Comparison of ENCODE assay signal across 1 cellular context in the genomic region with DNA sequence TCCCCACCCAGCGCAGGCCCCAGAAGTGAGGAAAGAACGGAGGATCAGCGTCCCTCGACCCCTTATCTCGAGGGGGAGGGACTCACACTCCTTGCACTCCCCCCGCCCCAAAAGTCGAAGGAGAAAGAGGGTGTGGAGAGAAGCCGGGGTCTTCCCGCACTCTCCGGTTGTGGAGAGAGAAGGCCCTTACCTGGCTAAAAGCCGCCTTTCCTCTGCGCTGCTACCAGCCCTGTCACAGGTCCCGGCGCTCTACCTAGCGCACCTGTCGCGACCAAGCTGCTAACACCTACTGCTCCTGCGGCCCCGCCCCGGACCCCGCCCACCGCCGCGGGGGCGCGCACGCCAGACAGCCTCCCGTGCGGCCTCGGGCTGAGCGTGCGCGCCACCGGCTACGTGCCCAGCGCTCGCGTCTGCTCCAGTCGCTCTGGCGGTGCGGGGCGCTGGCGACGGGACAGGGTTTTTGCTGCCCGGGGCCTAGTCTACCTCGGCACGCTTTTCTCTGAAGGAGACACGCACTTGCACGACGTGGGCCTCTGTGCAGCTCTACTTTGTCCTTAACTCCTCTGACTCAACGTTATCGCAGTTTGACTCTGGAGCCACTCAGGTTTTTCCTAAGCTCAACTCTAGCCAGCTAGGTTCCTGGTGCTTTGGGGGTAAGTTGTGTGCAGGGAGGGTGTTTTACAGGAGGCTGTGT.
TF ChIP-seq lines count a peak whose summit lies in the region.

A gene (minus strand): TSS at position 291 of the 694 bp plus-strand sequence. CDS start 34,769 bp downstream, outside the sequence.

TF ChIP-seq in WTC11, 78 proteins besides CTCF, POLR2A, EP300 and RAD21 (continued from another document):
- TF ChIP-seq, protein P1, sequence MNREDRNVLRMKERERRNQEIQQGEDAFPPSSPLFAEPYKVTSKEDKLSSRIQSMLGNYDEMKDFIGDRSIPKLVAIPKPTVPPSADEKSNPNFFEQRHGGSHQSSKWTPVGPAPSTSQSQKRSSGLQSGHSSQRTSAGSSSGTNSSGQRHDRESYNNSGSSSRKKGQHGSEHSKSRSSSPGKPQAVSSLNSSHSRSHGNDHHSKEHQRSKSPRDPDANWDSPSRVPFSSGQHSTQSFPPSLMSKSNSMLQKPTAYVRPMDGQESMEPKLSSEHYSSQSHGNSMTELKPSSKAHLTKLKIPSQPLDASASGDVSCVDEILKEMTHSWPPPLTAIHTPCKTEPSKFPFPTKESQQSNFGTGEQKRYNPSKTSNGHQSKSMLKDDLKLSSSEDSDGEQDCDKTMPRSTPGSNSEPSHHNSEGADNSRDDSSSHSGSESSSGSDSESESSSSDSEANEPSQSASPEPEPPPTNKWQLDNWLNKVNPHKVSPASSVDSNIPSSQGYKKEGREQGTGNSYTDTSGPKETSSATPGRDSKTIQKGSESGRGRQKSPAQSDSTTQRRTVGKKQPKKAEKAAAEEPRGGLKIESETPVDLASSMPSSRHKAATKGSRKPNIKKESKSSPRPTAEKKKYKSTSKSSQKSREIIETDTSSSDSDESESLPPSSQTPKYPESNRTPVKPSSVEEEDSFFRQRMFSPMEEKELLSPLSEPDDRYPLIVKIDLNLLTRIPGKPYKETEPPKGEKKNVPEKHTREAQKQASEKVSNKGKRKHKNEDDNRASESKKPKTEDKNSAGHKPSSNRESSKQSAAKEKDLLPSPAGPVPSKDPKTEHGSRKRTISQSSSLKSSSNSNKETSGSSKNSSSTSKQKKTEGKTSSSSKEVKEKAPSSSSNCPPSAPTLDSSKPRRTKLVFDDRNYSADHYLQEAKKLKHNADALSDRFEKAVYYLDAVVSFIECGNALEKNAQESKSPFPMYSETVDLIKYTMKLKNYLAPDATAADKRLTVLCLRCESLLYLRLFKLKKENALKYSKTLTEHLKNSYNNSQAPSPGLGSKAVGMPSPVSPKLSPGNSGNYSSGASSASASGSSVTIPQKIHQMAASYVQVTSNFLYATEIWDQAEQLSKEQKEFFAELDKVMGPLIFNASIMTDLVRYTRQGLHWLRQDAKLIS (CRISPR knock-in tag; IDR thresholded peaks at IDR 0.05; ENCODE audit: borderline replicate concordance): no peak
- TF ChIP-seq, protein P2, sequence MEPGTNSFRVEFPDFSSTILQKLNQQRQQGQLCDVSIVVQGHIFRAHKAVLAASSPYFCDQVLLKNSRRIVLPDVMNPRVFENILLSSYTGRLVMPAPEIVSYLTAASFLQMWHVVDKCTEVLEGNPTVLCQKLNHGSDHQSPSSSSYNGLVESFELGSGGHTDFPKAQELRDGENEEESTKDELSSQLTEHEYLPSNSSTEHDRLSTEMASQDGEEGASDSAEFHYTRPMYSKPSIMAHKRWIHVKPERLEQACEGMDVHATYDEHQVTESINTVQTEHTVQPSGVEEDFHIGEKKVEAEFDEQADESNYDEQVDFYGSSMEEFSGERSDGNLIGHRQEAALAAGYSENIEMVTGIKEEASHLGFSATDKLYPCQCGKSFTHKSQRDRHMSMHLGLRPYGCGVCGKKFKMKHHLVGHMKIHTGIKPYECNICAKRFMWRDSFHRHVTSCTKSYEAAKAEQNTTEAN (CRISPR knock-in tag; IDR thresholded peaks at IDR 0.05): peak; percentile 37; the same call in 1 of the 2 replicates
- no peak for TF ChIP-seq KAT7 (CRISPR knock-in tag; IDR thresholded peaks at IDR 0.05; ENCODE audit: borderline replicate concordance)
TF ChIP-seq in WTC11: peak in this region for 11.
